16 cellular contexts compared by ENCODE assay signal in genomic region chr7:115023219-115023618, GRCh38.
"Had no signal": no experiment of that assay in that cellular context is flagged by ENCODE, and none has a peak within 500 bp of the region (broad histone marks: within the 10 kb centered on the region; RNA-seq: fewer than 3 reads in every experiment).

No MANE protein-coding gene starts in this region.

- H3K27ac Mint-ChIP-seq: activated CD4-positive, alpha-beta T cell treated with anti-CD3 and anti-CD28 coated beads for 36 hours; activated CD8-positive, alpha-beta T cell treated with anti-CD3 and anti-CD28 coated beads, Interleukin-2, amount 10 ng/mL, durations not matched to agents 7 days and 5 days; memory B cell; progenitor cell of endocrine pancreas had no signal

- DNase-seq: activated CD4-positive, alpha-beta T cell treated with anti-CD3 and anti-CD28 coated beads for 36 hours; activated CD8-positive, alpha-beta memory T cell treated with anti-CD3 and anti-CD28 coated beads, Interleukin-2, amount 50 U/mL, for 48 hours; activated CD8-positive, alpha-beta T cell treated with anti-CD3 and anti-CD28 coated beads, Interleukin-2, amount 10 ng/mL, durations not matched to agents 7 days and 5 days; activated naive CD4-positive, alpha-beta T cell; aorta; dorsolateral prefrontal cortex; heart right ventricle; islet precursor cell; left lung; nucleus accumbens; right cardiac atrium; small intestine had no signal

- H3K4me3 Mint-ChIP-seq: activated CD4-positive, alpha-beta T cell treated with anti-CD3 and anti-CD28 coated beads for 36 hours; activated CD8-positive, alpha-beta T cell treated with anti-CD3 and anti-CD28 coated beads, Interleukin-2, amount 10 ng/mL, durations not matched to agents 7 days and 5 days; memory B cell; natural killer cell treated with Interleukin-12 subunit alpha and Interleukin-12 subunit beta and Interleukin-15 and Interleukin-18, amount 100 ng/mL, for 72 hours had no signal

- H3K27ac ChIP-seq: dorsolateral prefrontal cortex, heart right ventricle, left lung, VCaP had no signal

- H3K36me3 ChIP-seq: left lung had no signal

- H3K9me3 ChIP-seq: heart right ventricle, left lung had no signal

- ATAC-seq: activated CD4-positive, alpha-beta T cell treated with anti-CD3 and anti-CD28 coated beads for 36 hours; activated CD8-positive, alpha-beta T cell treated with anti-CD3 and anti-CD28 coated beads, Interleukin-2, amount 10 ng/mL, durations not matched to agents 7 days and 5 days; heart right ventricle; left lung; natural killer cell treated with Interleukin-12 subunit alpha and Interleukin-12 subunit beta and Interleukin-15 and Interleukin-18, amount 100 ng/mL, for 72 hours had no signal

- H3K9me3 Mint-ChIP-seq: memory B cell; natural killer cell treated with Interleukin-12 subunit alpha and Interleukin-12 subunit beta and Interleukin-15 and Interleukin-18, amount 100 ng/mL, for 72 hours had no signal

- H3K27me3 Mint-ChIP-seq: memory B cell; natural killer cell treated with Interleukin-12 subunit alpha and Interleukin-12 subunit beta and Interleukin-15 and Interleukin-18, amount 100 ng/mL, for 72 hours; progenitor cell of endocrine pancreas had no signal

- H3K27me3 ChIP-seq: dorsolateral prefrontal cortex, heart right ventricle, left lung had no signal

- H3K4me3 ChIP-seq: dorsolateral prefrontal cortex, heart right ventricle, left lung had no signal
